ENCODE assay signal across 14 cellular contexts in genomic region chr6:53493635-53494025, GRCh38. TPM values are rescaled to one million over a fixed set of nuclear protein-coding genes. Genes with fewer than 3 reads are reported as not detected.
DNase-seq lines count a peak whose midpoint lies in the region; ATAC-seq, FAIRE-seq and TF ChIP-seq lines count a peak whose summit lies in the region.
"Had no signal": no experiment of that assay in that cellular context is flagged by ENCODE, and none has a peak within 500 bp of the region (broad histone marks: within the 10 kb centered on the region; RNA-seq: fewer than 3 reads in every experiment).

No MANE protein-coding gene starts in this region.

- no peak for ATAC-seq in left cardiac atrium

- DNase-seq in left ventricle myocardium inferior (no peak), left cardiac atrium (no peak), astrocyte of the spinal cord (ENCODE audit: low read depth, low spot score) (peak; percentile 30), keratinocyte (ENCODE audit: low read depth, low spot score) (no peak), tibial artery (no peak), NCI-H2081 treated with DMSO at 0.1 percent for 48 hours (lab: John Stamatoyannopoulos, UW) (no peak), NCI-H524 (lab: John Stamatoyannopoulos, UW) (no peak)
- DNase-seq in activated naive CD4-positive, alpha-beta T cell treated with anti-CD3 and anti-CD28 coated beads for 36 hours = no peak
- DNase-seq: activated T-cell treated with anti-CD3 and anti-CD28 coated beads for 4 hours, left ventricle myocardium superior, upper lobe of left lung had no signal

- H3K27me3 ChIP-seq in left ventricle myocardium inferior (ENCODE audit: low read depth) = no peaks in the 10 kb centered on the region
- H3K27me3 ChIP-seq in keratinocyte (ENCODE audit: control insufficient read depth, extremely low read depth, insufficient read depth, low read length) = no peaks in the 10 kb centered on the region
- H3K27me3 ChIP-seq in tibial artery = no peaks in the 10 kb centered on the region

- dilution Hi-C loops in keratinocyte (cut with MboI; ENCODE audit: extremely low pct_ligation_motif_present, low sequenced_read_pairs) = no loop called here

- peaks cover 15% of the 10 kb centered on the region for H3K27me3 Mint-ChIP-seq in activated naive CD4-positive, alpha-beta T cell treated with anti-CD3 and anti-CD28 coated beads for 36 hours (ENCODE audit: low read depth)

- H3K4me3 Mint-ChIP-seq in activated naive CD4-positive, alpha-beta T cell treated with anti-CD3 and anti-CD28 coated beads for 36 hours = no peak overlapping the region
- H3K4me3 Mint-ChIP-seq: activated naive CD8-positive, alpha-beta T cell treated with anti-CD3 and anti-CD28 coated beads, Interleukin-2, amount 50 U/mL, for 24 hours; naive thymus-derived CD8-positive, alpha-beta T cell had no signal

- no peak for FAIRE-seq in keratinocyte (lab: Jason Lieb, UNC)

- intact Hi-C loops in left ventricle myocardium inferior (cut with micrococcal nuclease) = loop anchor here (5.0 kb wide), 2 partner anchors 159 to 234 kb away; no protein-coding TSS in a partner anchor
- intact Hi-C loops in left cardiac atrium (cut with DNase I) = loop anchor here (2.0 to 5.0 kb wide), 3 partner anchors 159 to 234 kb away; no protein-coding TSS in a partner anchor
- intact Hi-C loops in tibial artery (cut with DNase I; ENCODE audit: low total_unique reads) = no loop called here
- intact Hi-C loops in activated naive CD4-positive, alpha-beta T cell treated with anti-CD3 and anti-CD28 coated beads for 36 hours (cut with micrococcal nuclease) = loop anchor here (1.0 to 10.0 kb wide), 9 partner anchors 16 to 461 kb away; no protein-coding TSS in a partner anchor

- H3K4me1 ChIP-seq in left ventricle myocardium inferior = peaks cover 7% of the 10 kb centered on the region
- peaks cover 33% of the 10 kb centered on the region for H3K4me1 ChIP-seq in keratinocyte (ENCODE audit: control insufficient read depth, extremely low read depth, insufficient read depth, low read length)
- H3K4me1 ChIP-seq in tibial artery = peaks cover 0 to 15% (median 5%) of the 10 kb centered on the region in 4 donors
- H3K4me1 ChIP-seq: Caco-2 had no signal

- no peak overlapping the region for H2AFZ ChIP-seq in keratinocyte (ENCODE audit: control insufficient read depth, low read length)

- TF ChIP-seq CTCF in left ventricle myocardium inferior (IDR thresholded peaks at IDR 0.05; ENCODE audit: borderline replicate concordance) (no peak), astrocyte of the spinal cord (IDR thresholded peaks at IDR 0.05; ENCODE audit: low read depth, low read length) (no peak), keratinocyte (optimal IDR thresholded peaks at IDR 0.05 in 1 of 3, IDR thresholded peaks at IDR 0.05 in 1 of 3, conservative IDR thresholded peaks at IDR 0.05 in 1 of 3; ENCODE audit: extremely low read depth in 1 of 3, insufficient read depth in 2 of 3, low read length in 3 of 3) (no peak), tibial artery (IDR thresholded peaks at IDR 0.05) (no peak)

- H3K9me3 ChIP-seq in left ventricle myocardium inferior (replicated peaks) = no peaks in the 10 kb centered on the region
- H3K9me3 ChIP-seq in keratinocyte (ENCODE audit: control insufficient read depth, low read depth, low read length) = no peaks in the 10 kb centered on the region
- H3K9me3 ChIP-seq in tibial artery = no peaks in the 10 kb centered on the region
- H3K9me3 ChIP-seq: Caco-2, upper lobe of left lung had no signal

- peaks cover 3% of the 10 kb centered on the region for H3K36me3 Mint-ChIP-seq in activated naive CD4-positive, alpha-beta T cell treated with anti-CD3 and anti-CD28 coated beads for 36 hours (ENCODE audit: low read depth)

- H3K9me1 ChIP-seq in keratinocyte (ENCODE audit: control insufficient read depth, extremely low read depth, insufficient read depth, low read length) = peaks cover 2% of the 10 kb centered on the region

- H3K9ac ChIP-seq in keratinocyte (ENCODE audit: control insufficient read depth, extremely low read depth, insufficient read depth, low read length) = no peak overlapping the region

- H3K4me2 ChIP-seq in keratinocyte (ENCODE audit: control insufficient read depth, extremely low read depth, insufficient read depth, low read depth, low read length) = peak overlapping the region; percentile 71

- H4K20me1 ChIP-seq in keratinocyte (ENCODE audit: control insufficient read depth, extremely low read depth, insufficient read depth, low read length) = no peaks in the 10 kb centered on the region

- H3K36me3 ChIP-seq in left ventricle myocardium inferior (peaks cover 15% of the 10 kb centered on the region), keratinocyte (ENCODE audit: control insufficient read depth in 2 of 2, extremely low read depth in 1 of 2, insufficient read depth in 2 of 2, low read length in 2 of 2) (no peaks in the 10 kb centered on the region), tibial artery (peaks cover under 1 to 2% (median 2%) of the 10 kb centered on the region in 3 donors)

- H3K27ac ChIP-seq in left ventricle myocardium inferior (replicated peaks) = no peak overlapping the region
- no peak overlapping the region for H3K27ac ChIP-seq in keratinocyte (ENCODE audit: control insufficient read depth, insufficient read depth, low read length)
- peak overlapping the region in 1 of 2 donors; percentile 7 for H3K27ac ChIP-seq in tibial artery
- H3K27ac ChIP-seq: upper lobe of left lung had no signal

- CTCF ChIA-PET in activated naive CD4-positive, alpha-beta T cell treated with anti-CD3 and anti-CD28 coated beads for 36 hours (lab: Charles Lee) = interaction anchor here (0.6 to 6.9 kb wide), 35 partner anchors 8 to 363 kb away, joined by 3 to 90 read pairs (median 5); no protein-coding TSS in a partner anchor

- peak overlapping the region; percentile 43 for H3K4me3 ChIP-seq in left ventricle myocardium inferior
- H3K4me3 ChIP-seq in astrocyte of the spinal cord (ENCODE audit: low read depth, low read length) = no peak overlapping the region
- peak overlapping the region in 1 of 3 experiments; percentile 23 for H3K4me3 ChIP-seq in keratinocyte (ENCODE audit: control insufficient read depth in 2 of 3, extremely low read depth in 1 of 3, insufficient read depth in 2 of 3, low read depth in 1 of 3, low read length in 3 of 3)
- H3K4me3 ChIP-seq in tibial artery = peak overlapping the region; percentile 8 to 39
- H3K4me3 ChIP-seq: upper lobe of left lung had no signal

- H3K4me1 Mint-ChIP-seq in activated naive CD4-positive, alpha-beta T cell treated with anti-CD3 and anti-CD28 coated beads for 36 hours (ENCODE audit: low read depth) = peaks cover 10% of the 10 kb centered on the region
- H3K4me1 Mint-ChIP-seq: naive thymus-derived CD8-positive, alpha-beta T cell had no signal

- in situ Hi-C loops in astrocyte of the spinal cord (cut with HindIII; ENCODE audit: low sequenced_read_pairs) = no loop called here

- H3K9me3 Mint-ChIP-seq in activated naive CD4-positive, alpha-beta T cell treated with anti-CD3 and anti-CD28 coated beads for 36 hours = no peaks in the 10 kb centered on the region
- H3K9me3 Mint-ChIP-seq: activated naive CD8-positive, alpha-beta T cell treated with anti-CD3 and anti-CD28 coated beads, Interleukin-2, amount 50 U/mL, for 24 hours had no signal

- H3K27ac Mint-ChIP-seq in activated naive CD4-positive, alpha-beta T cell treated with anti-CD3 and anti-CD28 coated beads for 36 hours = no peak overlapping the region

- no peaks in the 10 kb centered on the region for H3K79me2 ChIP-seq in keratinocyte (ENCODE audit: control insufficient read depth, insufficient read depth, low read length)

RNA-seq across cellular contexts. Expression of gene GCLC, which starts 51.3 kb away (rescaled TPM):
- total RNA-seq in left ventricle myocardium inferior = 30.3 TPM
- total RNA-seq in left cardiac atrium = 10 to 100 TPM; 17.8 to 21.6 TPM
- 48.9 to 110 TPM (median 73.2 TPM) in 3 replicates for polyA plus RNA-seq in keratinocyte
- polyA plus RNA-seq in keratinocyte (2011; ENCODE audit: low read depth) = 509 TPM
- polyA plus RNA-seq in keratinocyte (2011; cell fraction: cytosol; rRNA removed) = 59.8 and 126 TPM in 2 replicates
- polyA plus RNA-seq in keratinocyte (2011; cell fraction: nucleus; rRNA removed) = 231 and 232 TPM in 2 replicates
- polyA plus RNA-seq in keratinocyte (2012; ENCODE audit: low replicate concordance) = 39.6 and 81.5 TPM in 2 replicates
- 23.2 to 126 TPM (median 125 TPM) in 3 replicates for polyA minus RNA-seq in keratinocyte
- 57.6 TPM for polyA minus RNA-seq in keratinocyte (2011; cell fraction: cytosol; rRNA and poly(A)+ RNA removed)
- 78.8 and 209 TPM in 2 replicates for polyA minus RNA-seq in keratinocyte (2011; cell fraction: nucleus; rRNA and poly(A)+ RNA removed)
- 10 to 100 TPM; 13.9 to 18.1 TPM for total RNA-seq in activated naive CD4-positive, alpha-beta T cell treated with anti-CD3 and anti-CD28 coated beads for 36 hours
